7 cellular contexts compared by ENCODE assay signal in the genomic region with DNA sequence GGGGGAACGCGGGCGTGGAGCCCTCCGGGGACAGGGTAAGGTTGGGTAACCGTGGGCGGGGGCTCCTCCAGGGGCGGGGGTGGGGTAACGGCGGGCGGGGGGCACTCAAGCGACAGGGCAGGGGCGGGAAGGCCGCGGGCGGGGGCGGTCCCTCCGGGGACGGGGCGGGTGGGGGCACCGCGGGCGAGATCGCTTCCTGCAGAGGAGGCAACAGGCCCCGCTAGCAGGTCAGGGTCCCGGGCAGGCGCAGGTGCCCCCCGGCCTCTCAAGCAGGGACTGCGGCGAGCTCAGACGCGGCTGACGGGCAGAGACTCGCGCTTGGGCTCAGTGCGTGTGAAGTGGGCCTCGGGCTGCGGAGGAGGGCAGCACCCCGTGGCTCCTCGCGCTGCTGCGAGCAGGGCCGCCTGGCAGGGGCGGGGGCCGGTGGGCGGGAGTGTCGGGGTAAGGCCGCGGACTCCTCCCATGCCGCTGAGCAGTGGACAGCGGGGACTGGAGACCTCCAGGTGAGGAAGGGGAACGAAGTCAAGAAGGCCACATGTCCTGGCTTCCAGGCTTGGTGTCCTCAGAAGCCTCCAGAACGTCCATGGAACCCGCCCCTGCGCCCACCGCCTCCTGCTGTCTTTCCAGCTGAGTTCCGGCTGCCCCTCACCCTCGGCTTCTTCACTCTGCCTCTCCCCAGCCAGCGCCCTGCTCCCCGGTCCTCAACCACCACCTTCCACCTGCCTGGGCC. TPM values are rescaled to one million over a fixed set of nuclear protein-coding genes. Genes with fewer than 3 reads are reported as not detected.
DNase-seq lines count a peak whose midpoint lies in the region; ATAC-seq and TF ChIP-seq lines count a peak whose summit lies in the region.

No MANE protein-coding gene starts in this region.

- no peak for TF ChIP-seq CTCF in nephron progenitor cell (IDR thresholded peaks at IDR 0.05)
- TF ChIP-seq CTCF in stomach (IDR thresholded peaks at IDR 0.05): no peak

- H3K27me3 Mint-ChIP-seq in nephron progenitor cell (ENCODE audit: low read depth, poor library complexity): no peaks in the 10 kb centered on the region

- ATAC-seq in HG03135 (IDR thresholded peaks at IDR 0.05; ENCODE audit: unreplicated experiment): peak; percentile 17

- H3K9me3 ChIP-seq in NT2/D1 (ENCODE audit: insufficient read depth, low read length) (no peaks in the 10 kb centered on the region), stomach (no peaks in the 10 kb centered on the region)

- peak overlapping the region; percentile 37 for H3K27ac Mint-ChIP-seq in nephron progenitor cell

- DNase-seq in NT2/D1 (ENCODE audit: low read depth, low spot score) (no peak), activated T-helper 1 cell treated with Interleukin-2 at 50 U/mL for 16 hours (ENCODE audit: low read depth) (peak; percentile 74), fibroblast of peridontal ligament (ENCODE audit: extremely low read depth) (peak; percentile 38), nephron progenitor cell (peak; percentile 70), stomach (peak; percentile 75)

- no peaks in the 10 kb centered on the region for H3K27me3 ChIP-seq in NT2/D1 (ENCODE audit: insufficient read depth, insufficient read length)
- peaks cover 0 to 23% (median 4%) of the 10 kb centered on the region in 3 donors for H3K27me3 ChIP-seq in stomach

- intact Hi-C loops in stomach (cut with DNase I; ENCODE audit: low total_unique reads): no loop called here

- H3K4me1 Mint-ChIP-seq in nephron progenitor cell: peaks cover 60% of the 10 kb centered on the region

- H3K4me3 ChIP-seq in NT2/D1 (ENCODE audit: insufficient read length, low read depth) (peak overlapping the region; percentile 67), stomach (peak overlapping the region; percentile 77 to 94 (median 86))

- H3K9me3 Mint-ChIP-seq in nephron progenitor cell: peaks cover 17% of the 10 kb centered on the region

- TF ChIP-seq EP300 in stomach (IDR thresholded peaks at IDR 0.05): no peak

- H3K9ac ChIP-seq in NT2/D1 (ENCODE audit: insufficient read length, low read depth): peak overlapping the region; percentile 82

- TF ChIP-seq POLR2A in GM15510 (IDR thresholded peaks at IDR 0.05; ENCODE audit: borderline replicate concordance, extremely low read depth, insufficient read length): peak; percentile 42
- TF ChIP-seq POLR2A in stomach (IDR thresholded peaks at IDR 0.05): no peak

- H3K4me1 ChIP-seq in NT2/D1 (ENCODE audit: insufficient read depth, insufficient read length) (peaks cover 22% of the 10 kb centered on the region), stomach (peaks cover 29 to 80% (median 75%) of the 10 kb centered on the region in 4 donors)

- peak overlapping the region; percentile 80 for H3K4me3 Mint-ChIP-seq in nephron progenitor cell

- 1 to 3% (median 1%) methylated on average over 25 to 58 of the region's 59 CpGs for WGBS in stomach, 5 donors

- peaks cover 7% of the 10 kb centered on the region for H3K36me3 ChIP-seq in NT2/D1 (ENCODE audit: insufficient read depth, insufficient read length, low read length)
- no peaks in the 10 kb centered on the region for H3K36me3 ChIP-seq in stomach

- peaks cover 29% of the 10 kb centered on the region for H3K36me3 Mint-ChIP-seq in nephron progenitor cell (ENCODE audit: low read depth)

- peak overlapping the region; percentile 94 to 100 (median 96) for H3K27ac ChIP-seq in stomach

RNA-seq across cellular contexts. Expression of a gene that starts 0.6 kb away (rescaled TPM):
- total RNA-seq in stomach: 100 to 1,000 TPM in 4 of 5 donors, 10 to 100 TPM in 1; 49.6 to 195 (median 124) TPM
- polyA plus RNA-seq in stomach: 100 to 1,000 TPM in 2 of 3 donors, 10 to 100 TPM in 1; 66.2 to 146 (median 126) TPM

RNA-seq across cellular contexts. Expression of a gene that starts 23.5 kb away (rescaled TPM):
- not detected for total RNA-seq in stomach
- 1 to 10 TPM; 1.4 to 5.7 (median 2.6) TPM for polyA plus RNA-seq in stomach

RNA-seq across cellular contexts. Expression of a gene that starts 27.6 kb away (rescaled TPM):
- total RNA-seq in stomach: 1 to 10 TPM in 1 of 5 donors, not detected in 4; 9.8 TPM
- 10 to 100 TPM in 1 of 3 donors, 1 to 10 TPM in 2; 5.0 to 10.4 (median 6.2) TPM for polyA plus RNA-seq in stomach
